ENCODE assay signal across 9 cellular contexts in genomic region chr9:79812507-79813261, GRCh38.
DNase-seq lines count a peak whose midpoint lies in the region; ATAC-seq, FAIRE-seq and TF ChIP-seq lines count a peak whose summit lies in the region.
"Had no signal": no experiment of that assay in that cellular context is flagged by ENCODE, and none has a peak within 500 bp of the region (broad histone marks: within the 10 kb centered on the region; RNA-seq: fewer than 3 reads in every experiment).

No MANE protein-coding gene starts in this region.

- peaks cover 23% of the 10 kb centered on the region for H3K4me1 Mint-ChIP-seq in activated naive CD4-positive, alpha-beta T cell treated with anti-CD3 and anti-CD28 coated beads for 36 hours (ENCODE audit: low read depth)
- H3K4me1 Mint-ChIP-seq in glutamatergic neuron (ENCODE audit: low read depth, unreplicated experiment) = peaks cover 2% of the 10 kb centered on the region

- FAIRE-seq in GM12892 (lab: Jason Lieb, UNC) = no peak

- peaks cover 0 to 6% (median 0%) of the 10 kb centered on the region in 4 donors for H3K4me1 ChIP-seq in Peyer's patch
- H3K4me1 ChIP-seq in osteoblast (ENCODE audit: insufficient read depth, low read length) = peaks cover 24% of the 10 kb centered on the region

- H3K79me2 ChIP-seq in osteoblast (ENCODE audit: insufficient read depth, low read length) = no peaks in the 10 kb centered on the region

- H3K9me3 ChIP-seq in Peyer's patch (no peaks in the 10 kb centered on the region), osteoblast (ENCODE audit: low read depth, low read length) (no peaks in the 10 kb centered on the region)

- H2AFZ ChIP-seq in osteoblast (ENCODE audit: low read length) = peak overlapping the region; percentile 16

- intact Hi-C loops in activated naive CD4-positive, alpha-beta T cell treated with anti-CD3 and anti-CD28 coated beads for 36 hours (cut with micrococcal nuclease) = loop anchor here (2.0 to 5.0 kb wide), 5 partner anchors 68 to 335 kb away; partner anchors contain the start of gene TLE4

- H3K36me3 ChIP-seq in Peyer's patch (no peaks in the 10 kb centered on the region), osteoblast (ENCODE audit: insufficient read depth, low read length) (no peaks in the 10 kb centered on the region)

- no peaks in the 10 kb centered on the region for H4K20me1 ChIP-seq in osteoblast (ENCODE audit: insufficient read depth, low read length)

- H3K4me3 ChIP-seq in Peyer's patch (peak overlapping the region in 1 of 4 donors; percentile 2), osteoblast (ENCODE audit: insufficient read depth, low read length) (peak overlapping the region; percentile 28)

- TF ChIP-seq CTCF in Peyer's patch (IDR thresholded peaks at IDR 0.05) = no peak
- TF ChIP-seq CTCF in osteoblast (IDR thresholded peaks at IDR 0.05; ENCODE audit: extremely low read depth, low read depth, low read length) = no peak
- TF ChIP-seq CTCF in glutamatergic neuron (IDR thresholded peaks at IDR 0.05; ENCODE audit: partially characterized antibody, unreplicated experiment) = no peak

- DNase-seq in activated naive CD4-positive, alpha-beta T cell treated with anti-CD3 and anti-CD28 coated beads for 36 hours = peak; percentile 56
- DNase-seq in activated naive CD4-positive, alpha-beta T cell (lab: John Stamatoyannopoulos, UW) = no peak
- DNase-seq in Peyer's patch = peak in 2 of 3 donors; percentile 50 to 51
- no peak for DNase-seq in osteoblast (ENCODE audit: insufficient read length, low spot score, missing footprints)
- no peak for DNase-seq in GM12892 (ENCODE audit: insufficient read length)
- no peak for DNase-seq in glutamatergic neuron
- DNase-seq in activated CD4-positive, CD25-positive, alpha-beta regulatory T cell treated with anti-CD3 and anti-CD28 coated beads, Interleukin-2, amount 50 U/mL, for 72 hours = no peak

- peak overlapping the region; percentile 51 for H3K4me2 ChIP-seq in osteoblast (ENCODE audit: insufficient read depth, low read length)

- ATAC-seq in HG02840 (IDR thresholded peaks at IDR 0.05; ENCODE audit: low FRiP score, unreplicated experiment) = peak; percentile 73

- no peak overlapping the region for H3K27ac Mint-ChIP-seq in activated naive CD4-positive, alpha-beta T cell treated with anti-CD3 and anti-CD28 coated beads for 36 hours
- no peak overlapping the region for H3K27ac Mint-ChIP-seq in glutamatergic neuron (ENCODE audit: unreplicated experiment)
- H3K27ac Mint-ChIP-seq: nephron had no signal

- H3K27me3 Mint-ChIP-seq in activated naive CD4-positive, alpha-beta T cell treated with anti-CD3 and anti-CD28 coated beads for 36 hours (ENCODE audit: low read depth) = no peaks in the 10 kb centered on the region
- no peaks in the 10 kb centered on the region for H3K27me3 Mint-ChIP-seq in glutamatergic neuron (ENCODE audit: unreplicated experiment)

- H3K9me3 Mint-ChIP-seq in activated naive CD4-positive, alpha-beta T cell treated with anti-CD3 and anti-CD28 coated beads for 36 hours = no peaks in the 10 kb centered on the region
- no peaks in the 10 kb centered on the region for H3K9me3 Mint-ChIP-seq in glutamatergic neuron (ENCODE audit: unreplicated experiment)
- H3K9me3 Mint-ChIP-seq: nephron had no signal

- H3K36me3 Mint-ChIP-seq in activated naive CD4-positive, alpha-beta T cell treated with anti-CD3 and anti-CD28 coated beads for 36 hours (ENCODE audit: low read depth) = no peaks in the 10 kb centered on the region
- no peaks in the 10 kb centered on the region for H3K36me3 Mint-ChIP-seq in glutamatergic neuron (ENCODE audit: unreplicated experiment)

- peak overlapping the region; percentile 47 for H3K4me3 Mint-ChIP-seq in activated naive CD4-positive, alpha-beta T cell treated with anti-CD3 and anti-CD28 coated beads for 36 hours
- no peak overlapping the region for H3K4me3 Mint-ChIP-seq in glutamatergic neuron (ENCODE audit: unreplicated experiment)
- H3K4me3 Mint-ChIP-seq: nephron had no signal

- H3K27ac ChIP-seq in Peyer's patch = peak overlapping the region in 1 of 4 donors; percentile 15
- H3K27ac ChIP-seq in osteoblast (ENCODE audit: low read depth, low read length) = no peak overlapping the region

- no peak for TF ChIP-seq POLR2A in Peyer's patch (IDR thresholded peaks at IDR 0.05)
- TF ChIP-seq POLR2A in GM12892 (IDR thresholded peaks at IDR 0.05; ENCODE audit: low read depth, low read length) = no peak

- CTCF ChIA-PET in activated naive CD4-positive, alpha-beta T cell treated with anti-CD3 and anti-CD28 coated beads for 36 hours (lab: Charles Lee) = no interaction called here

- H3K27me3 ChIP-seq in Peyer's patch (no peaks in the 10 kb centered on the region), osteoblast (ENCODE audit: insufficient read depth, low read length) (peaks cover 3% of the 10 kb centered on the region)

Comparison
In these comparisons a context has a peak if more than half of its experiments do, and no peak if none do; other contexts are left out.
1. DNase-seq: peak in activated naive CD4-positive, alpha-beta T cell treated with anti-CD3 and anti-CD28 coated beads for 36 hours (single experiment) and Peyer's patch (2 of 3); none in activated naive CD4-positive, alpha-beta T cell (0 of 4), osteoblast (single experiment), GM12892 (single experiment), glutamatergic neuron (single experiment) and activated CD4-positive, CD25-positive, alpha-beta regulatory T cell treated with anti-CD3 and anti-CD28 coated beads, Interleukin-2, amount 50 U/mL, for 72 hours (single experiment).